Comparison of ENCODE assay signal across 8 cellular contexts in the genomic region with DNA sequence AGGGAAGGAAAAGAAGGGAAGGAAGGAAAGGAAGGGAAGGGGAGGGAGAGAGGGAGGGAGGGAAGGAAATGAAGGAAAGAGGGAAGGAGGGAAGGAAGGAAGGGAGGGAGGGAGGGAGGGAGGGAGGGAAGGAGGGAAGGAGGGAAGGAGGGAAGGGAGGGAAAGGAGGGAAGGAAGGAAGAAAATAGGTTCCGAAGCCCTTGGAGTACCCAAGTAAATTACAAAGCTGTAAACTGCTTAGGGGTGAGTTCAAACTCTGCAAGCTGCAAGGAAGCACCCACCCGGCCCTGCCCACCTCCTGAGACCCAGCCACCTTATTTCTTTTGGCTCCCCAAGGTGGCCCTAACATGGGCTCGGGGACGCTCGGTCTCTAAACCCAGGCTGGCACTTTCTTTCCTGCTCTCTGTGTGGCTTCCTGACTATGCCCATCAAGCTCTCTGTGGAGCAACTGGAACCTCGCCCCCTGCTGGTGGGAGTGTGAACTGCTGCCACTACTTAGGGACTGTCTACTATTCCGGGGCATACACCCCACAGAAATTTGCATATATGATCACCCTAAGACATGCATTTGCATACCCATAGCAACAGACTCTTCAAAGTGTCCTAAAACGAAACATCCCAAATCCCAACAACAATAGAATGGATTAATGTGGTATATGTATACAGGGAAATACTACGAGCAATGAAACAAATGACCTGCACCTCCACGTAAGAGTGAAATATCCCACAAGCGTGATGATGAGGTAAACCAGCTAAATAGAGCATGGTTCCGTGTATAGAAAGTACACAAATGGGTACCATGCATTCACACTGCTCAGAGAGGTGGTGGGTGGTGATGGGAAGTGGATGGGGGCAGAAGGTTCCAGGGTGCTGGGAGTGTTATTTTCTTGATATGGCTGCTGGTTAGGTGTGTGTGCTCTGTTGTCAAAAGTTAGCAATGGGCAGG.
A peak's percentile ranks its signal among the peaks of the same experiment; 100 is the strongest.
DNase-seq lines count a peak whose midpoint lies in the region; ATAC-seq, FAIRE-seq and TF ChIP-seq lines count a peak whose summit lies in the region.

No MANE protein-coding gene starts in this region.

- no peak overlapping the region for H3K27ac ChIP-seq in K562 (ENCODE audit: extremely low read depth, low read depth, low read length)

- H3K4me2 ChIP-seq in K562 (ENCODE audit: insufficient read depth, low read length) = no peak overlapping the region

- H3K27me3 Mint-ChIP-seq in memory B cell = peaks cover 2% of the 10 kb centered on the region
- H3K27me3 Mint-ChIP-seq in stimulated activated memory B cell treated with anti-CD40 and anti-IgM and Interleukin-4, amounts not matched to agents 10 μg/mL and 1 μg/mL and 100 μg/mL, for 72 hours = no peaks in the 10 kb centered on the region

- H3K9me1 ChIP-seq in K562 (ENCODE audit: control insufficient read depth, insufficient read depth, low read length) = no peaks in the 10 kb centered on the region

- ATAC-seq in GM18517 (IDR thresholded peaks at IDR 0.05; ENCODE audit: unreplicated experiment) = peak; percentile 80
- ATAC-seq in HG03342 (IDR thresholded peaks at IDR 0.05; ENCODE audit: unreplicated experiment) = peak; percentile 91
- peak; percentile 96 for ATAC-seq in K562
- ATAC-seq in memory B cell (ENCODE audit: low read depth) = peak; percentile 83
- ATAC-seq in stimulated activated memory B cell treated with anti-CD40 and anti-IgM and Interleukin-4, amounts not matched to agents 10 μg/mL and 1 μg/mL and 100 μg/mL, for 72 hours = no peak

- peak overlapping the region; percentile 74 for H3K27ac Mint-ChIP-seq in memory B cell
- H3K27ac Mint-ChIP-seq in stimulated activated memory B cell treated with anti-CD40 and anti-IgM and Interleukin-4, amounts not matched to agents 10 μg/mL and 1 μg/mL and 100 μg/mL, for 72 hours = no peak overlapping the region

- peak in 1 of 2 experiments; percentile 36; a peak in 1 of 4 replicates for TF ChIP-seq RAD21 in K562 (CRISPR knock-in tag; conservative IDR thresholded peaks at IDR 0.05 in 1 of 2, IDR thresholded peaks at IDR 0.05 in 1 of 2)

- POLR2A ChIA-PET in K562 (lab: Yijun Ruan, JAX) = interaction anchor here (1.0 kb wide), 1 partner anchor 169 kb away, joined by 3 read pairs; no protein-coding TSS in a partner anchor

- H3K36me3 ChIP-seq in K562 (ENCODE audit: control insufficient read depth, insufficient read depth, low read length) = no peaks in the 10 kb centered on the region

- H3K9me3 ChIP-seq in K562 (replicated peaks; ENCODE audit: control insufficient read depth, insufficient read depth, low read depth, low read length) = no peaks in the 10 kb centered on the region

- H3K4me1 ChIP-seq in K562 (replicated peaks in 1 of 2; ENCODE audit: control insufficient read depth in 2 of 2, insufficient read depth in 2 of 2, low read length in 2 of 2) = peaks cover 0 to under 1% of the 10 kb centered on the region in 2 experiments; a peak in 2 of 5 replicates

- DNase-seq in A172 (ENCODE audit: low spot score) = peak; percentile 22
- DNase-seq in T-helper 9 cell = peak; percentile 76
- peak; percentile 53 to 65 (median 64) for DNase-seq in K562 (ENCODE audit: extremely low read depth in 1 of 4, low spot score in 3 of 4)
- DNase-seq in memory B cell (ENCODE audit: low spot score in 2 of 2) = peak; percentile 55 to 66
- DNase-seq in middle frontal gyrus (ENCODE audit: extremely low spot score, low spot score) = no peak

- no peak overlapping the region for H3K4me3 ChIP-seq in K562

- intact Hi-C loops in K562 (cut with micrococcal nuclease) = no loop called here

- H4K20me1 ChIP-seq in K562 (replicated peaks; ENCODE audit: control insufficient read depth, insufficient read depth, low read length) = no peaks in the 10 kb centered on the region

- peak overlapping the region; percentile 41 for H3K4me3 Mint-ChIP-seq in memory B cell
- H3K4me3 Mint-ChIP-seq in stimulated activated memory B cell treated with anti-CD40 and anti-IgM and Interleukin-4, amounts not matched to agents 10 μg/mL and 1 μg/mL and 100 μg/mL, for 72 hours = peak overlapping the region; percentile 47

- no peak overlapping the region for H3K9ac ChIP-seq in K562 (ENCODE audit: insufficient read depth in 1 of 2, low read depth in 2 of 2, low read length in 2 of 2)

- H3K79me2 ChIP-seq in K562 (ENCODE audit: control insufficient read depth, insufficient read depth, low read length) = no peaks in the 10 kb centered on the region

- 24% methylated on average over 11 of the region's 12 CpGs for WGBS in K562 (ENCODE audit: insufficient coverage, low coverage, missing lambda C conversion rate)

- peaks cover 2% of the 10 kb centered on the region for H3K9me3 Mint-ChIP-seq in memory B cell
- no peaks in the 10 kb centered on the region for H3K9me3 Mint-ChIP-seq in stimulated activated memory B cell treated with anti-CD40 and anti-IgM and Interleukin-4, amounts not matched to agents 10 μg/mL and 1 μg/mL and 100 μg/mL, for 72 hours

- peaks cover 17% of the 10 kb centered on the region for H3K4me1 Mint-ChIP-seq in memory B cell
- peaks cover 22% of the 10 kb centered on the region for H3K4me1 Mint-ChIP-seq in stimulated activated memory B cell treated with anti-CD40 and anti-IgM and Interleukin-4, amounts not matched to agents 10 μg/mL and 1 μg/mL and 100 μg/mL, for 72 hours

- in situ Hi-C loops in K562 (cut with MboI) = no loop called here

- CTCF ChIA-PET in K562 (lab: Yijun Ruan, JAX; ENCODE audit: low intra/inter-chr PET ratio) = no interaction called here

- H3K36me3 Mint-ChIP-seq in memory B cell = no peaks in the 10 kb centered on the region
- H3K36me3 Mint-ChIP-seq in stimulated activated memory B cell treated with anti-CD40 and anti-IgM and Interleukin-4, amounts not matched to agents 10 μg/mL and 1 μg/mL and 100 μg/mL, for 72 hours = no peaks in the 10 kb centered on the region

- no TSS peak for BruUV-seq in K562 (replicated peaks; lab: Mats Ljungman, UMichigan)

- no peak for TF ChIP-seq POLR2A in K562 (conservative IDR thresholded peaks at IDR 0.05)

- peak overlapping the region; percentile 59; the same call in 1 of the 2 replicates for H2AFZ ChIP-seq in K562 (ENCODE audit: low read depth, low read length)

- peak; percentile 60 to 82 (median 65) for TF ChIP-seq CTCF in K562 (IDR thresholded peaks at IDR 0.05 in 2 of 3, conservative IDR thresholded peaks at IDR 0.05 in 1 of 3; ENCODE audit: insufficient read depth in 2 of 3, low read depth in 1 of 3, low read length in 3 of 3)

- no peaks in the 10 kb centered on the region; a peak in 1 of 5 replicates for H3K27me3 ChIP-seq in K562 (ENCODE audit: control insufficient read depth in 2 of 2, insufficient read depth in 2 of 2, low read length in 2 of 2)

- peak; percentile 86 for FAIRE-seq in K562 (lab: Jason Lieb, UNC)

- TF ChIP-seq EP300 in K562 (IDR thresholded peaks at IDR 0.05; ENCODE audit: low read length) = no peak

TF ChIP-seq in K562, 482 proteins besides CTCF, POLR2A, EP300 and RAD21:
- TF ChIP-seq, protein P1, sequence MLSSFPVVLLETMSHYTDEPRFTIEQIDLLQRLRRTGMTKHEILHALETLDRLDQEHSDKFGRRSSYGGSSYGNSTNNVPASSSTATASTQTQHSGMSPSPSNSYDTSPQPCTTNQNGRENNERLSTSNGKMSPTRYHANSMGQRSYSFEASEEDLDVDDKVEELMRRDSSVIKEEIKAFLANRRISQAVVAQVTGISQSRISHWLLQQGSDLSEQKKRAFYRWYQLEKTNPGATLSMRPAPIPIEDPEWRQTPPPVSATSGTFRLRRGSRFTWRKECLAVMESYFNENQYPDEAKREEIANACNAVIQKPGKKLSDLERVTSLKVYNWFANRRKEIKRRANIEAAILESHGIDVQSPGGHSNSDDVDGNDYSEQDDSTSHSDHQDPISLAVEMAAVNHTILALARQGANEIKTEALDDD (IDR thresholded peaks at IDR 0.05) = no peak
- TF ChIP-seq XRCC5 (IDR thresholded peaks at IDR 0.05; ENCODE audit: low read depth, low read length) = 0 out of 2 replicates have a peak, but pooled peaks have one; percentile 34
- no peak for TF ChIP-seq CBFA2T2 (conservative IDR thresholded peaks at IDR 0.05)
- TF ChIP-seq, protein P2, sequence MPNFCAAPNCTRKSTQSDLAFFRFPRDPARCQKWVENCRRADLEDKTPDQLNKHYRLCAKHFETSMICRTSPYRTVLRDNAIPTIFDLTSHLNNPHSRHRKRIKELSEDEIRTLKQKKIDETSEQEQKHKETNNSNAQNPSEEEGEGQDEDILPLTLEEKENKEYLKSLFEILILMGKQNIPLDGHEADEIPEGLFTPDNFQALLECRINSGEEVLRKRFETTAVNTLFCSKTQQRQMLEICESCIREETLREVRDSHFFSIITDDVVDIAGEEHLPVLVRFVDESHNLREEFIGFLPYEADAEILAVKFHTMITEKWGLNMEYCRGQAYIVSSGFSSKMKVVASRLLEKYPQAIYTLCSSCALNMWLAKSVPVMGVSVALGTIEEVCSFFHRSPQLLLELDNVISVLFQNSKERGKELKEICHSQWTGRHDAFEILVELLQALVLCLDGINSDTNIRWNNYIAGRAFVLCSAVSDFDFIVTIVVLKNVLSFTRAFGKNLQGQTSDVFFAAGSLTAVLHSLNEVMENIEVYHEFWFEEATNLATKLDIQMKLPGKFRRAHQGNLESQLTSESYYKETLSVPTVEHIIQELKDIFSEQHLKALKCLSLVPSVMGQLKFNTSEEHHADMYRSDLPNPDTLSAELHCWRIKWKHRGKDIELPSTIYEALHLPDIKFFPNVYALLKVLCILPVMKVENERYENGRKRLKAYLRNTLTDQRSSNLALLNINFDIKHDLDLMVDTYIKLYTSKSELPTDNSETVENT (CRISPR knock-in tag; IDR thresholded peaks at IDR 0.05) = no peak
- TF ChIP-seq NCOA2 (IDR thresholded peaks at IDR 0.05; ENCODE audit: partially characterized antibody in 2 of 2) = peak in 1 of 2 experiments; percentile 91
